Comparison of ENCODE assay signal across 14 cellular contexts in the genomic region with DNA sequence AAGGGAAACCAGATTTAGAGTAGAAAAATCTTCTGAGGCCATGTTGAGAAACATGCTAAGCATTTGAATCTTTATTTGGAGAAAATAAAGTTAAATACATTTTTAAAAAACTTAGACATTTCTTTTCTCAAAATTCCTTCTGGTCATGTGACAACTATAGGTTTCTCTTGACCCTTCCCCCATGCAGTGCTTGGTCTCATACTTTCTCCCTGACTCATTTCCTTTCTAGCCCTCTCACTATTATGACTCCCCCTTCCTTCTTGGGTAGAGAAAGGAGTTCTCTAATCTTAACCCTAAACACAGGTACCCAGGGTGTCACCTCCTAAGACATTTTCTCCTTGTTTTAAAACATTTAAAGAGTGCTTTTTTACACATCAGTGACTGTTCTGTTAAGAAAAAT.
DNase-seq lines count a peak whose midpoint lies in the region; ATAC-seq, FAIRE-seq and TF ChIP-seq lines count a peak whose summit lies in the region.
"Had no signal": no experiment of that assay in that cellular context is flagged by ENCODE, and none has a peak within 500 bp of the region (broad histone marks: within the 10 kb centered on the region; RNA-seq: fewer than 3 reads in every experiment).

No MANE protein-coding gene starts in this region.

- H3K4me3 Mint-ChIP-seq in progenitor cell of endocrine pancreas (ENCODE audit: low read depth): no peak overlapping the region
- H3K4me3 Mint-ChIP-seq: activated naive CD4-positive, alpha-beta T cell treated with anti-CD3 and anti-CD28 coated beads for 36 hours; natural killer cell had no signal

- H3K4me1 ChIP-seq in Panc1 (ENCODE audit: control insufficient read depth, insufficient read depth, low read length) (no peaks in the 10 kb centered on the region; the same call in 1 of the 2 replicates), pancreas (no peaks in the 10 kb centered on the region)

- POLR2A ChIA-PET in Panc1 (lab: Charles Lee): no interaction called here

- H3K27ac Mint-ChIP-seq in progenitor cell of endocrine pancreas: peak overlapping the region; percentile 21
- H3K27ac Mint-ChIP-seq: activated naive CD4-positive, alpha-beta T cell treated with anti-CD3 and anti-CD28 coated beads for 36 hours; natural killer cell had no signal

- H3K27me3 Mint-ChIP-seq in progenitor cell of endocrine pancreas: peaks cover 2% of the 10 kb centered on the region

- no peaks in the 10 kb centered on the region for H3K27me3 ChIP-seq in H7 (ENCODE audit: control insufficient read depth, insufficient read depth, low read length)
- H3K27me3 ChIP-seq in Panc1 (ENCODE audit: control insufficient read depth, insufficient read depth, low read length): no peaks in the 10 kb centered on the region
- H3K27me3 ChIP-seq in pancreas: no peaks in the 10 kb centered on the region
- H3K27me3 ChIP-seq: dorsolateral prefrontal cortex had no signal

- CTCF ChIA-PET in Panc1 (lab: Charles Lee): no interaction called here

- H3K27ac ChIP-seq in Panc1 (ENCODE audit: low read length) (peak overlapping the region; percentile 56; the same call in 1 of the 2 replicates), pancreas (no peak overlapping the region), caudate nucleus (ENCODE audit: low read depth, low read length) (no peak overlapping the region)
- H3K27ac ChIP-seq: dorsolateral prefrontal cortex, SK-N-MC had no signal

- FAIRE-seq in pancreas (lab: Jason Lieb, UNC): no peak

- H3K4me1 Mint-ChIP-seq in progenitor cell of endocrine pancreas (ENCODE audit: low read depth): peaks cover 2% of the 10 kb centered on the region
- H3K4me1 Mint-ChIP-seq: natural killer cell had no signal

- BruUV-seq in Panc1 (replicated peaks; lab: Mats Ljungman, UMichigan): no TSS peak

- ATAC-seq in Panc1 (peak; percentile 75; the same call in 1 of the 2 replicates), pancreas (no peak)
- ATAC-seq: natural killer cell had no signal

- H3K36me3 Mint-ChIP-seq in progenitor cell of endocrine pancreas (ENCODE audit: insufficient read depth): no peaks in the 10 kb centered on the region
- H3K36me3 Mint-ChIP-seq: natural killer cell had no signal

- in situ Hi-C loops in Panc1 (cut with HindIII; ENCODE audit: low pct_unique_long_range_greater_than_20kb, low sequenced_read_pairs): no loop called here

- no peaks in the 10 kb centered on the region for H3K9me3 Mint-ChIP-seq in progenitor cell of endocrine pancreas (ENCODE audit: low read depth)
- H3K9me3 Mint-ChIP-seq: activated naive CD4-positive, alpha-beta T cell treated with anti-CD3 and anti-CD28 coated beads for 36 hours had no signal

- intact Hi-C loops in Panc1 (cut with micrococcal nuclease; ENCODE audit: unreplicated experiment) (no loop called here), pancreas (cut with DNase I) (no loop called here)

- H3K4me3 ChIP-seq in H7 (ENCODE audit: insufficient read depth, low read depth, low read length) (no peak overlapping the region), Panc1 (ENCODE audit: low read depth in 2 of 2, low read length in 2 of 2) (no peak overlapping the region), epithelial cell of esophagus (ENCODE audit: low read length) (no peak overlapping the region), pancreas (no peak overlapping the region)
- H3K4me3 ChIP-seq: dorsolateral prefrontal cortex, SK-N-MC had no signal

- no peaks in the 10 kb centered on the region for H3K36me3 ChIP-seq in H7 (replicated peaks; ENCODE audit: control insufficient read depth, insufficient read depth, low read length)
- H3K36me3 ChIP-seq in Panc1 (ENCODE audit: control insufficient read depth, insufficient read depth, low read length): no peaks in the 10 kb centered on the region
- no peaks in the 10 kb centered on the region for H3K36me3 ChIP-seq in pancreas

- DNase-seq in H7 (peak; percentile 5), Panc1 (ENCODE audit: low read depth, low spot score) (no peak), epithelial cell of esophagus (ENCODE audit: low read depth) (peak; percentile 51), progenitor cell of endocrine pancreas (ENCODE audit: low spot score, unreplicated experiment) (no peak), Ammon's horn (ENCODE audit: low spot score) (no peak), pancreas (no peak), caudate nucleus (lab: John Stamatoyannopoulos, UW) (no peak)
- DNase-seq: activated naive CD4-positive, alpha-beta T cell treated with anti-CD3 and anti-CD28 coated beads for 36 hours; DND-41; dorsolateral prefrontal cortex; natural killer cell; NCI-H446; small intestine had no signal

- H3K9me3 ChIP-seq in Panc1 (ENCODE audit: control insufficient read depth, insufficient read depth, low read depth, low read length): peaks cover 3% of the 10 kb centered on the region; the same call in 1 of the 2 replicates
- no peaks in the 10 kb centered on the region for H3K9me3 ChIP-seq in pancreas

- TF ChIP-seq CTCF in Panc1 (IDR thresholded peaks at IDR 0.05) (no peak), epithelial cell of esophagus (IDR thresholded peaks at IDR 0.05; ENCODE audit: insufficient read depth, low read depth, low read length, missing control alignments) (no peak), progenitor cell of endocrine pancreas (IDR thresholded peaks at IDR 0.05; ENCODE audit: unreplicated experiment) (no peak), pancreas (IDR thresholded peaks at IDR 0.05) (no peak)

Comparison
In these comparisons a context has a peak if more than half of its experiments do, and no peak if none do; other contexts are left out.
1. DNase-seq: peak in H7 (single experiment) and epithelial cell of esophagus (single experiment); none in Panc1 (single experiment), progenitor cell of endocrine pancreas (single experiment), Ammon's horn (single experiment), pancreas (0 of 6) and caudate nucleus (0 of 61).